In the genomic region with DNA sequence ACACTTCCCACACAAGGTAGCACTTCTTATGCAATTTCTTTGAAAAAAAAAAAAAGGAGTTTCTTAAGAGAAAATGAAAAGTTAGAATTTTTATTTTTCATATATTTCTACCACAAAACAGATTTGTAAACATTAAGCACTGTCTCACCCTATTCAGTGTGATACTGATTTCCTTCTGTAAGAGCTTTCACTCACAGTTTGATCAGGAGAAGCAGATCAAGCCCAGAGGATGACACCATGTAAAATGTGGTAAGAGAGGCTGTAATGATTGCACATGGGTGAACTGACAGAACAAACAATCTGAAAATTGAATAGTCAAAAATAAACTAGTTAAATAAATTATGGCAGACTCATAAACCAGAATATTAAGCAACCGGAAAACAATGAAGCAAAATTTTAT, we compare ENCODE assay signal across 29 cellular contexts. TPM values are rescaled to one million over a fixed set of nuclear protein-coding genes. Genes with fewer than 3 reads are reported as not detected.
A peak's percentile ranks its signal among the peaks of the same experiment; 100 is the strongest.
DNase-seq lines count a peak whose midpoint lies in the region; ATAC-seq and TF ChIP-seq lines count a peak whose summit lies in the region.
"Had no signal": no experiment of that assay in that cellular context is flagged by ENCODE, and none has a peak within 500 bp of the region (broad histone marks: within the 10 kb centered on the region; RNA-seq: fewer than 3 reads in every experiment).

No MANE protein-coding gene starts in this region.

- no peak for DNase-seq in activated T-cell treated with anti-CD3 and anti-CD28 coated beads, Interleukin-2, amount 50 U/mL, for 24 hours
- DNase-seq in activated T-cell treated with anti-CD3 and anti-CD28 coated beads, Interleukin-2, amount 50 U/mL, for 48 hours: no peak
- DNase-seq in effector memory CD8-positive, alpha-beta T cell: no peak
- DNase-seq in spleen (no peak), putamen (ENCODE audit: low spot score) (no peak), NCI-H748 (lab: John Stamatoyannopoulos, UW; ENCODE audit: unreplicated experiment) (no peak)
- DNase-seq: ACHN; activated CD4-positive, alpha-beta T cell treated with anti-CD3 and anti-CD28 coated beads for 1 hour; activated CD8-positive, alpha-beta memory T cell treated with anti-CD3 and anti-CD28 coated beads, Interleukin-2, amount 10 ng/mL, durations not matched to agents 7 days and 5 days; activated effector memory CD4-positive, alpha-beta T cell treated with anti-CD3 and anti-CD28 coated beads, Interleukin-2, amount 50 U/mL, for 16 hours; adrenal gland; effector CD4-positive, alpha-beta T cell; erythroblast; heart left ventricle; left cardiac atrium; mesenchymal stem cell; NCI-H1105 treated with DMSO at 0.1 percent for 48 hours; NCI-H2029; NCI-H82; PC-9; SHP77; stimulated activated CD4-positive, alpha-beta T cell treated with anti-CD3 and anti-CD28 coated beads, Interleukin-2, amount 100 ng/mL, for 24 hours; substantia nigra; SW 1271 had no signal

- H3K4me1 ChIP-seq in spleen: peaks cover 5 to 60% (median 32%) of the 10 kb centered on the region in 6 donors

- H3K36me3 ChIP-seq in spleen: peaks cover 0 to 19% (median 1%) of the 10 kb centered on the region in 6 donors
- H3K36me3 ChIP-seq: adrenal gland had no signal

- peak overlapping the region in 5 of 8 donors; percentile 56 to 75 (median 69) for H3K27ac ChIP-seq in spleen
- H3K27ac ChIP-seq: adrenal gland, BLaER1, PC-9 had no signal

- no peak overlapping the region for H3K4me3 ChIP-seq in spleen
- H3K4me3 ChIP-seq: adrenal gland, BLaER1, PC-9, skin epidermis had no signal

- no peak for TF ChIP-seq CTCF in spleen (IDR thresholded peaks at IDR 0.05 in 8 of 11, conservative IDR thresholded peaks at IDR 0.05 in 3 of 11)

- no peak overlapping the region for H3K4me3 Mint-ChIP-seq in activated T-cell treated with anti-CD3 and anti-CD28 coated beads, Interleukin-2, amount 50 U/mL, for 24 hours
- peak overlapping the region in 3 of 4 donors; percentile 58 to 87 (median 87) for H3K4me3 Mint-ChIP-seq in IgD-negative memory B cell
- peak overlapping the region; percentile 26 to 59 for H3K4me3 Mint-ChIP-seq in effector memory CD8-positive, alpha-beta T cell
- H3K4me3 Mint-ChIP-seq: brain had no signal

- H3K9me3 Mint-ChIP-seq in activated T-cell treated with anti-CD3 and anti-CD28 coated beads, Interleukin-2, amount 50 U/mL, for 24 hours: no peaks in the 10 kb centered on the region
- H3K9me3 Mint-ChIP-seq in IgD-negative memory B cell: no peaks in the 10 kb centered on the region
- H3K9me3 Mint-ChIP-seq in effector memory CD8-positive, alpha-beta T cell: no peaks in the 10 kb centered on the region
- H3K9me3 Mint-ChIP-seq: brain had no signal

- intact Hi-C loops in spleen (cut with DNase I; ENCODE audit: low total_unique reads): no loop called here

- no peak for TF ChIP-seq POLR2A in spleen (IDR thresholded peaks at IDR 0.05)

- no peak for ATAC-seq in effector memory CD8-positive, alpha-beta T cell (replicated peaks)
- no peak for ATAC-seq in HG03520 (IDR thresholded peaks at IDR 0.05; ENCODE audit: unreplicated experiment)
- ATAC-seq: activated CD8-positive, alpha-beta memory T cell treated with anti-CD3 and anti-CD28 coated beads, Interleukin-2, amount 10 ng/mL, durations not matched to agents 7 days and 5 days had no signal

- H3K27me3 ChIP-seq in spleen (replicated peaks in 1 of 7): no peaks in the 10 kb centered on the region
- H3K27me3 ChIP-seq: adrenal gland, BLaER1, heart left ventricle had no signal

- H3K36me3 Mint-ChIP-seq in activated T-cell treated with anti-CD3 and anti-CD28 coated beads, Interleukin-2, amount 50 U/mL, for 24 hours (ENCODE audit: low read depth): peaks cover 27% of the 10 kb centered on the region
- peaks cover 11% of the 10 kb centered on the region for H3K36me3 Mint-ChIP-seq in IgD-negative memory B cell
- H3K36me3 Mint-ChIP-seq in effector memory CD8-positive, alpha-beta T cell (ENCODE audit: insufficient read depth): peaks cover 10% of the 10 kb centered on the region

- 87 to 98% (median 93%) methylated on average over 1 of the region's 1 CpG for WGBS in spleen, 5 donors

- no peaks in the 10 kb centered on the region for H3K27me3 Mint-ChIP-seq in activated T-cell treated with anti-CD3 and anti-CD28 coated beads, Interleukin-2, amount 50 U/mL, for 24 hours
- no peaks in the 10 kb centered on the region for H3K27me3 Mint-ChIP-seq in IgD-negative memory B cell
- H3K27me3 Mint-ChIP-seq in effector memory CD8-positive, alpha-beta T cell: no peaks in the 10 kb centered on the region
- H3K27me3 Mint-ChIP-seq: activated CD8-positive, alpha-beta memory T cell treated with anti-CD3 and anti-CD28 coated beads, Interleukin-2, amount 10 ng/mL, durations not matched to agents 7 days and 5 days; brain had no signal

- no peaks in the 10 kb centered on the region for H3K9me3 ChIP-seq in spleen
- H3K9me3 ChIP-seq: adrenal gland, BLaER1, heart left ventricle had no signal

- peaks cover 59% of the 10 kb centered on the region for H3K4me1 Mint-ChIP-seq in activated T-cell treated with anti-CD3 and anti-CD28 coated beads, Interleukin-2, amount 50 U/mL, for 24 hours (ENCODE audit: low read depth)
- peaks cover 36 to 48% (median 40%) of the 10 kb centered on the region in 3 donors for H3K4me1 Mint-ChIP-seq in IgD-negative memory B cell
- H3K4me1 Mint-ChIP-seq in effector memory CD8-positive, alpha-beta T cell (ENCODE audit: low read depth in 2 of 2): peaks cover 16 to 31% of the 10 kb centered on the region in 2 donors

- H3K27ac Mint-ChIP-seq in activated T-cell treated with anti-CD3 and anti-CD28 coated beads, Interleukin-2, amount 50 U/mL, for 24 hours: peak overlapping the region; percentile 73
- H3K27ac Mint-ChIP-seq in IgD-negative memory B cell: peak overlapping the region in 1 of 3 donors; percentile 74
- H3K27ac Mint-ChIP-seq in effector memory CD8-positive, alpha-beta T cell: peak overlapping the region; percentile 36 to 68

RNA-seq across cellular contexts. Expression of gene MEMO1, which starts 54.5 kb away (rescaled TPM):
- polyA plus RNA-seq in IgD-negative memory B cell (32.0 TPM), spleen (10 to 100 TPM; 40.2 to 46.1 (median 43.5) TPM)
- 10 to 100 TPM; 26.9 to 55.7 (median 40.6) TPM for total RNA-seq in spleen
